ENCODE assay signal across 1 cellular context in the genomic region with DNA sequence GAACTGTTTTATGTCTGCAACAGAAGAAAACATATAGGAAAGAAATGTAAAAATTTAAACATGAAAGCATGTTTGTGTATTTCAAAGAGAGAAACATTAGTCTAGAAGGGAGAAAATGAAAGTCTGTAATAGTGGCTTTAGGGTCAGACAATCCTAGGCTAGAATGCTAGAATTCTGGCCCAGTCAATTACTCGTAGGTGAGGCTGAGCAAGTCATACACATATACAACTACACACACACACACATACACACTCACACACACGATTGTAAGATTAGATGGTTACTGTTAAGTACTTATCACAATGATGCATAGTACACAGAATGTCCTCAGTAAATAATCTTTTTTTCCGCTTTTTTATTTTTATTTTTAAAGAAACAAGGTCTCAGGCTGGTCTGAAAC.
TF ChIP-seq lines count a peak whose summit lies in the region.

No MANE protein-coding gene starts in this region.

TF ChIP-seq in IMR-90, 13 proteins besides CTCF, POLR2A, EP300 and RAD21:
- TF ChIP-seq RFX5 (IDR thresholded peaks at IDR 0.05; ENCODE audit: low read depth, low read length) (no peak), MAFK (IDR thresholded peaks at IDR 0.05; ENCODE audit: low read depth, low read length) (no peak)
